Comparison of ENCODE assay signal across 30 cellular contexts in the genomic region with DNA sequence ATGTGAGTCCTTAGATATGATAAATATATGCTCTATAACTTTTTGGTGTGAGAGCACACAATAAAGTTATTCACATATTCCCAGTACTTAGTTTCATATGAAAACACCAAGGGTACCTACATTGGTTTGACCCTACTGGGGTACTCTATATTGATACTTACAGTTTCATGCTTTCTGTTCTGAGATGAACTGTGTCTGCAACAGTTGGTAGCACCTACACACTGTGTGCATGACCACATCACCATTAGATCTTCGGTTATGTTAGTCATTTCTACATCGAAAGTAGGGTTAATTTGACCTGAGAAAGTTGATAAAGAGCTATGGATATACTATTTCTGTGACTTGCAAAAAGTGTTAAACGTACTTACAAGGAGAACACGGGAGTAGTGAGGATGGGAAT.
"Had no signal": no experiment of that assay in that cellular context is flagged by ENCODE, and none has a peak within 500 bp of the region (broad histone marks: within the 10 kb centered on the region; RNA-seq: fewer than 3 reads in every experiment).

No MANE protein-coding gene starts in this region.

- H3K4me3 Mint-ChIP-seq: naive thymus-derived CD4-positive, alpha-beta T cell; natural killer cell; nephron; neural progenitor cell; stimulated activated effector memory CD8-positive, alpha-beta T cell treated with anti-CD3 and anti-CD28 coated beads, Interleukin-12 subunit alpha, Interleukin-12 subunit beta, amount 100 ng/mL, for 72 hours; stimulated activated naive B cell treated with anti-CD40 and anti-IgM and Interleukin-4, amounts not matched to agents 10 μg/mL and 1 μg/mL and 100 μg/mL, for 72 hours; stimulated activated naive CD8-positive, alpha-beta T cell treated with anti-CD3 and anti-CD28 coated beads, Interleukin-15, Interleukin-2, amounts not matched to agents 100 ng/mL and 50 ng/mL, for 24 hours had no signal

- H3K27me3 ChIP-seq: neural progenitor cell, ovary, right lobe of liver, sigmoid colon, suprapubic skin, testis, tibial artery, transverse colon, upper lobe of left lung, vagina had no signal

- H3K9me3 ChIP-seq: ovary, psoas muscle, right lobe of liver, sigmoid colon, suprapubic skin, testis, tibial artery, transverse colon, upper lobe of left lung, vagina had no signal

- H3K9me3 Mint-ChIP-seq: nephron; neural progenitor cell; stimulated activated naive B cell treated with anti-CD40 and anti-IgM and Interleukin-4, amounts not matched to agents 10 μg/mL and 1 μg/mL and 100 μg/mL, for 72 hours had no signal

- H3K27me3 Mint-ChIP-seq: stimulated activated naive B cell treated with anti-CD40 and anti-IgM and Interleukin-4, amounts not matched to agents 10 μg/mL and 1 μg/mL and 100 μg/mL, for 72 hours; stimulated activated naive CD8-positive, alpha-beta T cell treated with anti-CD3 and anti-CD28 coated beads, Interleukin-15, Interleukin-2, amounts not matched to agents 100 ng/mL and 50 ng/mL, for 24 hours had no signal

- H3K27ac ChIP-seq: neural progenitor cell, ovary, parathyroid adenoma, psoas muscle, right lobe of liver, sigmoid colon, suprapubic skin, testis, tibial artery, transverse colon, upper lobe of left lung, vagina had no signal

- H3K4me3 ChIP-seq: neural progenitor cell, ovary, psoas muscle, right lobe of liver, sigmoid colon, suprapubic skin, testis, tibial artery, transverse colon, upper lobe of left lung, vagina had no signal

- H3K4me1 ChIP-seq: parathyroid adenoma, psoas muscle, right lobe of liver, sigmoid colon, suprapubic skin, testis, tibial artery, transverse colon, upper lobe of left lung, vagina had no signal

- ATAC-seq: naive thymus-derived CD4-positive, alpha-beta T cell; natural killer cell; psoas muscle; right cardiac atrium; right lobe of liver; stimulated activated effector memory CD8-positive, alpha-beta T cell treated with anti-CD3 and anti-CD28 coated beads, Interleukin-12 subunit alpha, Interleukin-12 subunit beta, amount 100 ng/mL, for 72 hours; stimulated activated naive B cell treated with anti-CD40 and anti-IgM and Interleukin-4, amounts not matched to agents 10 μg/mL and 1 μg/mL and 100 μg/mL, for 72 hours had no signal

- H3K4me1 Mint-ChIP-seq: natural killer cell; nephron; stimulated activated effector memory CD8-positive, alpha-beta T cell treated with anti-CD3 and anti-CD28 coated beads, Interleukin-12 subunit alpha, Interleukin-12 subunit beta, amount 100 ng/mL, for 72 hours; stimulated activated naive B cell treated with anti-CD40 and anti-IgM and Interleukin-4, amounts not matched to agents 10 μg/mL and 1 μg/mL and 100 μg/mL, for 72 hours had no signal

- H3K36me3 ChIP-seq: neural progenitor cell, ovary, right lobe of liver, sigmoid colon, suprapubic skin, tibial artery, transverse colon, upper lobe of left lung, vagina had no signal

- H2AFZ ChIP-seq: neural progenitor cell, parathyroid adenoma had no signal

- DNase-seq: naive thymus-derived CD4-positive, alpha-beta T cell; natural killer cell; occipital lobe; ovary; posterior cingulate gyrus; psoas muscle; right cardiac atrium; right lobe of liver; sigmoid colon; small intestine; stimulated activated CD4-positive, alpha-beta T cell treated with anti-CD3 and anti-CD28 coated beads, Interleukin-15, amount 100 ng/mL, for 24 hours; stimulated activated CD4-positive, alpha-beta T cell treated with anti-CD3 and anti-CD28 coated beads, Interleukin-2, amount 100 ng/mL, for 24 hours; stimulated activated CD4-positive, alpha-beta T cell treated with anti-CD3 and anti-CD28 coated beads, Interleukin-2, amount 100 ng/mL, for 48 hours; stimulated activated CD4-positive, alpha-beta T cell treated with anti-CD3 and anti-CD28 coated beads, Interleukin-4, amount 100 ng/mL, for 24 hours; stimulated activated naive B cell treated with anti-CD40 and anti-IgM and Interleukin-4, amounts not matched to agents 10 μg/mL and 1 μg/mL and 100 μg/mL, for 72 hours; stimulated activated naive CD4-positive, alpha-beta T cell treated with Interleukin-2 at 50 U/mL for 16 hours; substantia nigra; testis; tibial artery; transverse colon; upper lobe of left lung had no signal

- FAIRE-seq: small intestine, urothelium cell line had no signal

- H3K9ac ChIP-seq: neural progenitor cell, parathyroid adenoma had no signal

- H3K4me2 ChIP-seq: neural progenitor cell had no signal

- H3K27ac Mint-ChIP-seq: naive thymus-derived CD4-positive, alpha-beta T cell; natural killer cell; nephron; neural progenitor cell; progenitor cell of endocrine pancreas; stimulated activated effector memory CD8-positive, alpha-beta T cell treated with anti-CD3 and anti-CD28 coated beads, Interleukin-12 subunit alpha, Interleukin-12 subunit beta, amount 100 ng/mL, for 72 hours; stimulated activated naive B cell treated with anti-CD40 and anti-IgM and Interleukin-4, amounts not matched to agents 10 μg/mL and 1 μg/mL and 100 μg/mL, for 72 hours; stimulated activated naive CD8-positive, alpha-beta T cell treated with anti-CD3 and anti-CD28 coated beads, Interleukin-15, Interleukin-2, amounts not matched to agents 100 ng/mL and 50 ng/mL, for 24 hours had no signal

- H3K79me2 ChIP-seq: parathyroid adenoma had no signal
